ENCODE assay signal across 19 cellular contexts in the genomic region with DNA sequence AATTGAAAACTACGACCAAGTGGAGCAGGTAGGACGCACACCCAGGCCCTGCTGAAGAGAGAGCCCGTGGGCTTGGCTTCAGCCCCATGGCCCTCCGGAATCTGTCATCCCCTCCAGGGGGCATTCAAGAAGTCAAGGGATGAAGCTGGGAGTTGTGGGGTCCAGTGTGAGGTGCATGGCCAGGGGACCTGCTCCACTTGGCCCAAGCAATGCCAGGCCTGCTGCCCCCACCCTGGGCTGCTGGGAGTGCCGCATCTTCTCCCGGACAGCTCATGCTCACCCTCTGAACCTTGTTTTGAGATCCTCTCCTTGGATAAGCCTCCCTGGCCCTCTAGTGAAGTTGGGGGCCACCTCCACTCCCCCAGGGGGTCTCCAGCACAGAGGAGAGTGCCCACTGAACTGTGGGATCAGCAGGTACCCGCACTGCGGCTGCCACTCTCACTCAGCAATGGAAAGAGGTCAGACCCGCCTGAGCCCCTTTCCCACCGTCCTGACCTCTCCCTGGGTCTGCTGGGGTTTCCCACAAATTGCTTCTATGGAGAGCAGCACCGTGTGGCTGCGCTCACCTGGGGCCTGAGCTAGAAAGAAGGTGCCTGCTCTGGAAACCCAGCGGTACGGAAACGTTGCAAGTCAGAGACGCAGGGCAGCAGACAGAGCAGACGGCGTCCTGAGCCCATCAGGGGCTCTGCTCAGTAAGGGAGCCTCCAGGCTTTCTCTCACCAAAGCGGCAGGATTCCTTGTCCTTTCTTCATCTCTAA. TPM values are rescaled to one million over a fixed set of nuclear protein-coding genes. Genes with fewer than 3 reads are reported as not detected.
"Had no signal": no experiment of that assay in that cellular context is flagged by ENCODE, and none has a peak within 500 bp of the region (broad histone marks: within the 10 kb centered on the region; RNA-seq: fewer than 3 reads in every experiment).

No MANE protein-coding gene starts in this region.

- H3K36me3 Mint-ChIP-seq: activated CD8-positive, alpha-beta memory T cell treated with anti-CD3 and anti-CD28 coated beads, Interleukin-2, amount 10 ng/mL, durations not matched to agents 7 days and 5 days; activated naive CD8-positive, alpha-beta T cell had no signal

- H3K27me3 ChIP-seq: suprapubic skin, upper lobe of left lung had no signal

- H3K27ac Mint-ChIP-seq: activated CD8-positive, alpha-beta memory T cell treated with anti-CD3 and anti-CD28 coated beads, Interleukin-2, amount 10 ng/mL, durations not matched to agents 7 days and 5 days; activated naive CD8-positive, alpha-beta T cell; endodermal cell; T-helper 2 cell treated with Interferon-gamma antibody and Interleukin-4, amounts not matched to agents 5 μg/mL and 100 μg/mL, for 36 hours had no signal

- DNase-seq: activated CD4-positive, alpha-beta T cell treated with anti-CD3 and anti-CD28 coated beads, Interleukin-2, amount 50 U/mL, for 48 hours; activated CD4-positive, CD25-positive, alpha-beta regulatory T cell treated with anti-CD3 and anti-CD28 coated beads, Interleukin-2, amount 50 U/mL, for 72 hours; activated CD8-positive, alpha-beta memory T cell treated with anti-CD3 and anti-CD28 coated beads, Interleukin-2, amount 10 ng/mL, durations not matched to agents 7 days and 5 days; activated effector memory CD4-positive, alpha-beta T cell treated with anti-CD3 and anti-CD28 coated beads, Interleukin-2, amount 50 U/mL, for 16 hours; activated T-cell treated with anti-CD3 and anti-CD28 coated beads, Interleukin-2, amount 50 U/mL, for 4 hours; endodermal cell; erythroblast; head of caudate nucleus; retina; stimulated activated naive CD4-positive, alpha-beta T cell; SW 1271; upper lobe of left lung had no signal

- H3K4me3 ChIP-seq: left lung, smooth muscle cell, suprapubic skin, upper lobe of left lung had no signal

- H3K4me3 Mint-ChIP-seq: activated CD8-positive, alpha-beta memory T cell treated with anti-CD3 and anti-CD28 coated beads, Interleukin-2, amount 10 ng/mL, durations not matched to agents 7 days and 5 days; activated naive CD8-positive, alpha-beta T cell; activated T-cell treated with anti-CD3 and anti-CD28 coated beads, Interleukin-2, amount 50 U/mL, for 4 hours; endodermal cell; neural crest cell; T-helper 2 cell treated with Interferon-gamma antibody and Interleukin-4, amounts not matched to agents 5 μg/mL and 100 μg/mL, for 36 hours had no signal

- H3K9me3 Mint-ChIP-seq: neural crest cell had no signal

- H3K27ac ChIP-seq: left lung, parathyroid adenoma, suprapubic skin, upper lobe of left lung had no signal

- H3K4me1 ChIP-seq: parathyroid adenoma had no signal

- ATAC-seq: activated CD8-positive, alpha-beta memory T cell treated with anti-CD3 and anti-CD28 coated beads, Interleukin-2, amount 10 ng/mL, durations not matched to agents 7 days and 5 days; activated T-cell treated with anti-CD3 and anti-CD28 coated beads, Interleukin-2, amount 50 U/mL, for 4 hours; left lung had no signal

- H3K36me3 ChIP-seq: left lung, suprapubic skin, upper lobe of left lung had no signal

- H3K9me3 ChIP-seq: suprapubic skin had no signal

RNA-seq across cellular contexts. Expression of a gene that starts 5.0 kb away (rescaled TPM):
- total RNA-seq: smooth muscle cell had no signal
